10 cellular contexts compared by ENCODE assay signal in the genomic region with DNA sequence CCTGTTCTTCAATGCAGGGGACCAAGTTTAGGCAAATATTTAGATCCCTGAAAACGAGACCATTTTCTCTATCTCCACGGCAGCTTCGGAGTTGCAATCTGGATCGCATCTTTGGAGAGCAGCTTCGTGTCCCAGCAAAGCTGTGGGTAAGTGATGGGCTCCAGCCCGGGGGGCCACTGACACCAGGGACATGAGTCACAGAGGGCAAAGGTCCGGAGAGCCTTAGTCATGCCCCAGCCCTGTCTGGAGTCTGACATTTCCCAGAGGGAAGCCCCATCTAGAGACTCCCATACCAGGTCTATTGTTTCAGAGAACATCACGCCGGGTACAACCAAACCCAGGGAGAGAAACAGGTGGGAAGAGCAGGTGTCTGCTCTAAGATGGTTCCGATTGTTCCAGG.
A peak's percentile ranks its signal among the peaks of the same experiment; 100 is the strongest.
DNase-seq lines count a peak whose midpoint lies in the region; ATAC-seq and TF ChIP-seq lines count a peak whose summit lies in the region.
"Had no signal": no experiment of that assay in that cellular context is flagged by ENCODE, and none has a peak within 500 bp of the region (broad histone marks: within the 10 kb centered on the region; RNA-seq: fewer than 3 reads in every experiment).

No MANE protein-coding gene starts in this region.

- H3K27me3 ChIP-seq in body of pancreas (no peaks in the 10 kb centered on the region), lower lobe of right lung (ENCODE audit: low read depth) (no peaks in the 10 kb centered on the region), vagina (no peaks in the 10 kb centered on the region), HAP-1 (ENCODE audit: low read depth) (no peaks in the 10 kb centered on the region)

- peak overlapping the region; percentile 26 to 60 for H3K27ac Mint-ChIP-seq in activated naive CD4-positive, alpha-beta T cell treated with anti-CD3 and anti-CD28 coated beads, Interleukin-2, amount 50 U/mL, for 72 hours
- no peak overlapping the region for H3K27ac Mint-ChIP-seq in activated naive CD4-positive, alpha-beta T cell treated with anti-CD3 and anti-CD28 coated beads for 36 hours
- H3K27ac Mint-ChIP-seq: B cell had no signal

- 71 to 75% methylated on average over 10 of the region's 10 CpGs for WGBS in body of pancreas, 2 donors

- H3K27ac ChIP-seq in body of pancreas (peak overlapping the region in 1 of 4 donors; percentile 39), lower lobe of right lung (no peak overlapping the region), vagina (peak overlapping the region; percentile 50)
- H3K27ac ChIP-seq: prostate gland had no signal

- H3K4me3 ChIP-seq in body of pancreas (no peak overlapping the region), lower lobe of right lung (no peak overlapping the region), vagina (no peak overlapping the region), HAP-1 (no peak overlapping the region)
- H3K4me3 ChIP-seq: prostate gland had no signal

- CTCF ChIA-PET in activated naive CD4-positive, alpha-beta T cell treated with anti-CD3 and anti-CD28 coated beads for 36 hours (lab: Charles Lee) = no interaction called here

- H3K4me1 ChIP-seq in body of pancreas (no peaks in the 10 kb centered on the region), lower lobe of right lung (no peaks in the 10 kb centered on the region), vagina (peaks cover 44% of the 10 kb centered on the region), HAP-1 (peaks cover 10% of the 10 kb centered on the region)
- H3K4me1 ChIP-seq: prostate gland had no signal

- intact Hi-C loops in activated naive CD4-positive, alpha-beta T cell treated with anti-CD3 and anti-CD28 coated beads for 36 hours (cut with micrococcal nuclease) = no loop called here
- intact Hi-C loops in body of pancreas (cut with DNase I) (no loop called here), lower lobe of right lung (cut with DNase I) (no loop called here), vagina (cut with DNase I) (no loop called here)

- no peak for TF ChIP-seq POLR2A in body of pancreas (IDR thresholded peaks at IDR 0.05)
- no peak for TF ChIP-seq POLR2A in vagina (IDR thresholded peaks at IDR 0.05)

- no peak for DNase-seq in activated naive CD4-positive, alpha-beta T cell treated with anti-CD3 and anti-CD28 coated beads, Interleukin-2, amount 50 U/mL, for 72 hours (ENCODE audit: low spot score in 2 of 2)
- no peak for DNase-seq in activated naive CD4-positive, alpha-beta T cell treated with anti-CD3 and anti-CD28 coated beads for 36 hours
- peak in 1 of 4 donors; percentile 49 for DNase-seq in body of pancreas
- DNase-seq in lower lobe of right lung = no peak
- DNase-seq in vagina (ENCODE audit: extremely low spot score in 2 of 2) = no peak
- no peak for DNase-seq in GDM1 (lab: John Stamatoyannopoulos, UW)
- no peak for DNase-seq in HAP-1 (ENCODE audit: low spot score in 2 of 2)
- DNase-seq in NCI-H524 treated with DMSO at 0.1 percent for 48 hours (lab: John Stamatoyannopoulos, UW) = no peak

- H3K4me3 Mint-ChIP-seq in activated naive CD4-positive, alpha-beta T cell treated with anti-CD3 and anti-CD28 coated beads for 36 hours = no peak overlapping the region
- H3K4me3 Mint-ChIP-seq: B cell had no signal

- no peaks in the 10 kb centered on the region for H3K27me3 Mint-ChIP-seq in activated naive CD4-positive, alpha-beta T cell treated with anti-CD3 and anti-CD28 coated beads for 36 hours (ENCODE audit: low read depth)
- H3K27me3 Mint-ChIP-seq: B cell had no signal

- H3K9me3 ChIP-seq in body of pancreas (no peaks in the 10 kb centered on the region), lower lobe of right lung (no peaks in the 10 kb centered on the region), vagina (no peaks in the 10 kb centered on the region), HAP-1 (no peaks in the 10 kb centered on the region)
- H3K9me3 ChIP-seq: prostate gland had no signal

- TF ChIP-seq CTCF in body of pancreas (IDR thresholded peaks at IDR 0.05) (no peak), lower lobe of right lung (IDR thresholded peaks at IDR 0.05) (no peak), vagina (IDR thresholded peaks at IDR 0.05) (no peak)

- H3K36me3 ChIP-seq in body of pancreas (replicated peaks in 1 of 2; ENCODE audit: insufficient read depth in 1 of 2, low read depth in 2 of 2) = no peaks in the 10 kb centered on the region
- no peaks in the 10 kb centered on the region for H3K36me3 ChIP-seq in lower lobe of right lung
- no peaks in the 10 kb centered on the region for H3K36me3 ChIP-seq in vagina
- H3K36me3 ChIP-seq in HAP-1 (replicated peaks) = no peaks in the 10 kb centered on the region
- H3K36me3 ChIP-seq: prostate gland had no signal

- no peaks in the 10 kb centered on the region for H3K9me3 Mint-ChIP-seq in activated naive CD4-positive, alpha-beta T cell treated with anti-CD3 and anti-CD28 coated beads, Interleukin-2, amount 50 U/mL, for 72 hours
- no peaks in the 10 kb centered on the region for H3K9me3 Mint-ChIP-seq in activated naive CD4-positive, alpha-beta T cell treated with anti-CD3 and anti-CD28 coated beads for 36 hours

- H3K4me1 Mint-ChIP-seq in activated naive CD4-positive, alpha-beta T cell treated with anti-CD3 and anti-CD28 coated beads for 36 hours (ENCODE audit: low read depth) = peaks cover 20% of the 10 kb centered on the region

- in situ Hi-C loops in HAP-1 (cut with MboI; ENCODE audit: low sequenced_read_pairs) = no loop called here

- peaks cover 16 to 42% of the 10 kb centered on the region in 2 donors for H3K36me3 Mint-ChIP-seq in activated naive CD4-positive, alpha-beta T cell treated with anti-CD3 and anti-CD28 coated beads, Interleukin-2, amount 50 U/mL, for 72 hours
- H3K36me3 Mint-ChIP-seq in activated naive CD4-positive, alpha-beta T cell treated with anti-CD3 and anti-CD28 coated beads for 36 hours (ENCODE audit: low read depth) = peaks cover 33% of the 10 kb centered on the region

- peak in 1 of 2 donors; percentile 29 for ATAC-seq in activated naive CD4-positive, alpha-beta T cell treated with anti-CD3 and anti-CD28 coated beads, Interleukin-2, amount 50 U/mL, for 72 hours
- ATAC-seq in body of pancreas (peak; percentile 28), lower lobe of right lung (peak; percentile 25 to 55)
